ENCODE assay signal across 12 cellular contexts in the genomic region with DNA sequence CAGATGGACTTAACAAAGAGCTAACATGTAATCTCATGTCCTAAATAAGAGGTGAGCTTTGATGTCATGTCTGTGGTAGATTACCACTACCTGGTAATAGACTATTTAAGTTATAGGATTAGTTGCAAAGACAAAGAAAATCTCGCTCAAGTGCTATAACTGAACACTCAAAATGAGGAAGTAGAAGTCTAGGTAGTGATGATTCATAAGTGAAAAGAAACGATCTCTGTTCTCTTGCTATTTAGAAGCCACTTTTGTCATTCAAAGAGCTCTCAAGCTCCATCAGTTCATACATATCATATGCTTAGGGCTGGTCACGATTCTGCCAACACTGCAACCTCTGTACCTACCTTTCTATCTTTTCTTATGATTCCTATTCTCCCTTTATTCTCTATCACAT.
DNase-seq lines count a peak whose midpoint lies in the region; ATAC-seq and TF ChIP-seq lines count a peak whose summit lies in the region.
"Had no signal": no experiment of that assay in that cellular context is flagged by ENCODE, and none has a peak within 500 bp of the region (broad histone marks: within the 10 kb centered on the region; RNA-seq: fewer than 3 reads in every experiment).

No MANE protein-coding gene starts in this region.

- no peaks in the 10 kb centered on the region for H3K36me3 ChIP-seq in GM06990 (ENCODE audit: control insufficient read depth, insufficient read depth, low read length)
- H3K36me3 ChIP-seq: BLaER1, Peyer's patch had no signal

- ATAC-seq in GM19372 (IDR thresholded peaks at IDR 0.05; ENCODE audit: low read depth, unreplicated experiment) (peak; percentile 96), HG03025 (IDR thresholded peaks at IDR 0.05; ENCODE audit: low FRiP score, unreplicated experiment) (peak; percentile 98)

- peak; percentile 72 for DNase-seq in GM06990 (ENCODE audit: extremely low read depth, insufficient read length)
- DNase-seq in NCI-H526 treated with DMSO at 0.1 percent for 48 hours (lab: John Stamatoyannopoulos, UW) = peak; percentile 51
- DNase-seq in nucleus accumbens (lab: John Stamatoyannopoulos, UW) = no peak
- DNase-seq in GM03348 (ENCODE audit: low spot score) = no peak
- no peak for DNase-seq in H4 (ENCODE audit: low spot score)
- no peak for DNase-seq in NCI-H2081 treated with DMSO at 0.1 percent for 48 hours (lab: John Stamatoyannopoulos, UW)
- DNase-seq: effector memory CD4-positive, alpha-beta T cell; Peyer's patch; trophoblast cell had no signal

- H3K27me3 ChIP-seq in GM06990 (replicated peaks; ENCODE audit: control insufficient read depth, insufficient read depth, low read length) = no peaks in the 10 kb centered on the region
- H3K27me3 ChIP-seq: BLaER1, Peyer's patch had no signal

- no peak overlapping the region for H3K4me3 ChIP-seq in GM06990 (replicated peaks; ENCODE audit: low read depth, low read length)
- H3K4me3 ChIP-seq: BLaER1, Peyer's patch had no signal

- TF ChIP-seq CTCF in GM06990 (IDR thresholded peaks at IDR 0.05; ENCODE audit: insufficient read depth, low read length, poor library complexity, severe bottlenecking) = no peak

Comparison
In these comparisons a context has a peak if more than half of its experiments do, and no peak if none do; other contexts are left out.
1. DNase-seq: peak in GM06990 (single experiment) and NCI-H526 treated with DMSO at 0.1 percent for 48 hours (single experiment); none in nucleus accumbens (0 of 56), GM03348 (single experiment), H4 (single experiment) and NCI-H2081 treated with DMSO at 0.1 percent for 48 hours (single experiment).